In genomic region chr10:76230866-76231257, GRCh38 we compare ENCODE assay signal across 1 cellular context.
TF ChIP-seq lines count a peak whose summit lies in the region.

No MANE protein-coding gene starts in this region.

TF ChIP-seq in IMR-90, 13 proteins besides CTCF, POLR2A, EP300 and RAD21:
- TF ChIP-seq MAZ (IDR thresholded peaks at IDR 0.05; ENCODE audit: borderline replicate concordance, low read depth, low read length) (no peak), FOS (IDR thresholded peaks at IDR 0.05; ENCODE audit: low read depth, low read length) (no peak), ELK1 (IDR thresholded peaks at IDR 0.05; ENCODE audit: borderline replicate concordance, low read depth, low read length) (no peak), BHLHE40 (IDR thresholded peaks at IDR 0.05; ENCODE audit: low read depth, low read length) (no peak), SMC3 (IDR thresholded peaks at IDR 0.05; ENCODE audit: low read depth, low read length) (no peak), CHD1 (IDR thresholded peaks at IDR 0.05; ENCODE audit: low read depth, low read length) (no peak), MXI1 (IDR thresholded peaks at IDR 0.05; ENCODE audit: borderline replicate concordance, low read depth, low read length) (no peak), CEBPB (IDR thresholded peaks at IDR 0.05; ENCODE audit: low read depth, low read length) (no peak), RCOR1 (IDR thresholded peaks at IDR 0.05; ENCODE audit: insufficient replicate concordance, low read length) (no peak), NFE2L2 (IDR thresholded peaks at IDR 0.05; ENCODE audit: low read depth, low read length) (no peak), USF2 (IDR thresholded peaks at IDR 0.05; ENCODE audit: low read depth, low read length) (no peak), RFX5 (IDR thresholded peaks at IDR 0.05; ENCODE audit: low read depth, low read length) (no peak), MAFK (IDR thresholded peaks at IDR 0.05; ENCODE audit: low read depth, low read length) (no peak)
TF ChIP-seq in IMR-90: peak in this region for 0.
